33 cellular contexts compared by ENCODE assay signal in genomic region chrX:98490670-98491069, GRCh38.
"Had no signal": no experiment of that assay in that cellular context is flagged by ENCODE, and none has a peak within 500 bp of the region (broad histone marks: within the 10 kb centered on the region; RNA-seq: fewer than 3 reads in every experiment).

No MANE protein-coding gene starts in this region.

- H3K4me1 ChIP-seq: adrenal gland, body of pancreas had no signal

- H3K36me3 ChIP-seq: adrenal gland, cardiac muscle cell had no signal

- DNase-seq: activated B cell treated with CpG ODN at 0.5 μM for 24 hours; activated CD4-positive, alpha-beta memory T cell treated with anti-CD3 and anti-CD28 coated beads for 36 hours; activated CD4-positive, alpha-beta T cell treated with anti-CD3 and anti-CD28 coated beads for 4 hours; activated CD4-positive, alpha-beta T cell treated with anti-CD3 and anti-CD28 coated beads, Interleukin-2, amount 10 ng/mL, durations not matched to agents 24 days and 14 days; activated CD4-positive, alpha-beta T cell treated with anti-CD3 and anti-CD28 coated beads, Interleukin-2, amount 50 U/mL, for 1 hour; activated CD4-positive, alpha-beta T cell treated with anti-CD3 and anti-CD28 coated beads, Interleukin-2, amount 50 U/mL, for 4 hours; activated CD4-positive, CD25-positive, alpha-beta regulatory T cell treated with anti-CD3 and anti-CD28 coated beads, Interleukin-2, amount 50 U/mL, for 72 hours; activated CD8-positive, alpha-beta memory T cell treated with anti-CD3 and anti-CD28 coated beads, Interleukin-2, amount 50 U/mL, for 4 hours; activated CD8-positive, alpha-beta T cell treated with anti-CD3 and anti-CD28 coated beads for 36 hours; activated effector memory CD4-positive, alpha-beta T cell treated with anti-CD3 and anti-CD28 coated beads, Interleukin-2, amount 50 U/mL, for 16 hours; activated gamma-delta T cell treated with Interleukin-2 at 50 U/mL for 16 hours; activated naive CD4-positive, alpha-beta T cell; activated naive CD4-positive, alpha-beta T cell treated with anti-CD3 and anti-CD28 coated beads for 36 hours; activated naive CD4-positive, alpha-beta T cell treated with anti-CD3 and anti-CD28 coated beads, Interleukin-2, amount 50 U/mL, for 16 hours; activated naive CD8-positive, alpha-beta T cell treated with anti-CD3 and anti-CD28 coated beads for 36 hours; activated T-cell treated with anti-CD3 and anti-CD28 coated beads for 4 hours; activated T-cell treated with anti-CD3 and anti-CD28 coated beads, Interleukin-2, amount 50 U/mL, for 1 hour; activated T-cell treated with anti-CD3 and anti-CD28 coated beads, Interleukin-2, amount 50 U/mL, for 4 hours; activated T-cell treated with anti-CD3 and anti-CD28 coated beads, Interleukin-2, amount 50 U/mL, for 72 hours; adrenal gland; amniotic stem cell; aorta; body of pancreas; caudate nucleus; cerebellar nuclear complex; T-helper 17 cell; T-helper 9 cell had no signal

- FAIRE-seq: bronchial epithelial cell, TTC549 had no signal

- H3K4me3 ChIP-seq: adrenal gland, body of pancreas, cardiac muscle cell had no signal

- H3K9me3 ChIP-seq: adrenal gland, body of pancreas had no signal

- H3K27ac ChIP-seq: adrenal gland, body of pancreas, cardiac muscle cell, VCaP had no signal

- ATAC-seq: activated CD8-positive, alpha-beta T cell treated with anti-CD3 and anti-CD28 coated beads for 36 hours; activated naive CD4-positive, alpha-beta T cell treated with anti-CD3 and anti-CD28 coated beads, Interleukin-2, amount 50 U/mL, for 72 hours; activated T-cell treated with anti-CD3 and anti-CD28 coated beads, Interleukin-2, amount 50 U/mL, for 4 hours; activated T-cell treated with anti-CD3 and anti-CD28 coated beads, Interleukin-2, amount 50 U/mL, for 72 hours; activated T-helper 17 cell treated with anti-CD3 and anti-CD28 coated beads, Interleukin-2, amount 50 U/mL, for 72 hours; body of pancreas; T-helper 17 cell had no signal

- H3K27me3 ChIP-seq: body of pancreas, cardiac muscle cell had no signal
